Comparison of ENCODE assay signal across 1 cellular context in genomic region chr6:33390767-33391277, GRCh38.
TF ChIP-seq lines count a peak whose summit lies in the region.

No MANE protein-coding gene starts in this region.

TF ChIP-seq in HCT116, 20 proteins besides CTCF, POLR2A, EP300 and RAD21 (continued from another document):
- TF ChIP-seq, protein P1, sequence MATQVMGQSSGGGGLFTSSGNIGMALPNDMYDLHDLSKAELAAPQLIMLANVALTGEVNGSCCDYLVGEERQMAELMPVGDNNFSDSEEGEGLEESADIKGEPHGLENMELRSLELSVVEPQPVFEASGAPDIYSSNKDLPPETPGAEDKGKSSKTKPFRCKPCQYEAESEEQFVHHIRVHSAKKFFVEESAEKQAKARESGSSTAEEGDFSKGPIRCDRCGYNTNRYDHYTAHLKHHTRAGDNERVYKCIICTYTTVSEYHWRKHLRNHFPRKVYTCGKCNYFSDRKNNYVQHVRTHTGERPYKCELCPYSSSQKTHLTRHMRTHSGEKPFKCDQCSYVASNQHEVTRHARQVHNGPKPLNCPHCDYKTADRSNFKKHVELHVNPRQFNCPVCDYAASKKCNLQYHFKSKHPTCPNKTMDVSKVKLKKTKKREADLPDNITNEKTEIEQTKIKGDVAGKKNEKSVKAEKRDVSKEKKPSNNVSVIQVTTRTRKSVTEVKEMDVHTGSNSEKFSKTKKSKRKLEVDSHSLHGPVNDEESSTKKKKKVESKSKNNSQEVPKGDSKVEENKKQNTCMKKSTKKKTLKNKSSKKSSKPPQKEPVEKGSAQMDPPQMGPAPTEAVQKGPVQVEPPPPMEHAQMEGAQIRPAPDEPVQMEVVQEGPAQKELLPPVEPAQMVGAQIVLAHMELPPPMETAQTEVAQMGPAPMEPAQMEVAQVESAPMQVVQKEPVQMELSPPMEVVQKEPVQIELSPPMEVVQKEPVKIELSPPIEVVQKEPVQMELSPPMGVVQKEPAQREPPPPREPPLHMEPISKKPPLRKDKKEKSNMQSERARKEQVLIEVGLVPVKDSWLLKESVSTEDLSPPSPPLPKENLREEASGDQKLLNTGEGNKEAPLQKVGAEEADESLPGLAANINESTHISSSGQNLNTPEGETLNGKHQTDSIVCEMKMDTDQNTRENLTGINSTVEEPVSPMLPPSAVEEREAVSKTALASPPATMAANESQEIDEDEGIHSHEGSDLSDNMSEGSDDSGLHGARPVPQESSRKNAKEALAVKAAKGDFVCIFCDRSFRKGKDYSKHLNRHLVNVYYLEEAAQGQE (IDR thresholded peaks at IDR 0.05; ENCODE audit: low read depth) = no peak
- TF ChIP-seq EZH2phosphoT487 (IDR thresholded peaks at IDR 0.05; ENCODE audit: borderline replicate concordance) = no peak
- TF ChIP-seq JUND (IDR thresholded peaks at IDR 0.05) = no peak
- no peak for TF ChIP-seq SRF (IDR thresholded peaks at IDR 0.05; ENCODE audit: low read depth)
- TF ChIP-seq SP1 (IDR thresholded peaks at IDR 0.05; ENCODE audit: low read depth) = no peak
- TF ChIP-seq ELF1 (IDR thresholded peaks at IDR 0.05; ENCODE audit: borderline replicate concordance, low read depth) = no peak
- TF ChIP-seq CEBPB (IDR thresholded peaks at IDR 0.05; ENCODE audit: low read depth) = no peak
- TF ChIP-seq ZNF274 (IDR thresholded peaks at IDR 0.05; ENCODE audit: low read depth, low read length) = no peak
- TF ChIP-seq, protein P2, sequence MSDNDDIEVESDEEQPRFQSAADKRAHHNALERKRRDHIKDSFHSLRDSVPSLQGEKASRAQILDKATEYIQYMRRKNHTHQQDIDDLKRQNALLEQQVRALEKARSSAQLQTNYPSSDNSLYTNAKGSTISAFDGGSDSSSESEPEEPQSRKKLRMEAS (IDR thresholded peaks at IDR 0.05) = no peak
- TF ChIP-seq, protein P3, sequence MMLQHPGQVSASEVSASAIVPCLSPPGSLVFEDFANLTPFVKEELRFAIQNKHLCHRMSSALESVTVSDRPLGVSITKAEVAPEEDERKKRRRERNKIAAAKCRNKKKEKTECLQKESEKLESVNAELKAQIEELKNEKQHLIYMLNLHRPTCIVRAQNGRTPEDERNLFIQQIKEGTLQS (IDR thresholded peaks at IDR 0.05) = no peak
- TF ChIP-seq CBX3 (IDR thresholded peaks at IDR 0.05; ENCODE audit: low read depth) = no peak
- no peak for TF ChIP-seq TCF7L2 (IDR thresholded peaks at IDR 0.05; ENCODE audit: borderline replicate concordance, extremely low read depth, insufficient read depth, insufficient read length)
- TF ChIP-seq ZBTB33 (IDR thresholded peaks at IDR 0.05; ENCODE audit: extremely low read depth, insufficient replicate concordance, low read length) = no peak
- no peak for TF ChIP-seq EZH2 (IDR thresholded peaks at IDR 0.05)
- no peak for TF ChIP-seq YY1 (IDR thresholded peaks at IDR 0.05; ENCODE audit: extremely low read depth, insufficient replicate concordance, low read depth, low read length)
- no peak for TF ChIP-seq POLR2AphosphoS5 (IDR thresholded peaks at IDR 0.05; ENCODE audit: low read depth, low read length)
